ENCODE assay signal across 17 cellular contexts in genomic region chr11:103892603-103893002, GRCh38.
DNase-seq lines count a peak whose midpoint lies in the region; ATAC-seq and TF ChIP-seq lines count a peak whose summit lies in the region.
"Had no signal": no experiment of that assay in that cellular context is flagged by ENCODE, and none has a peak within 500 bp of the region (broad histone marks: within the 10 kb centered on the region; RNA-seq: fewer than 3 reads in every experiment).

No MANE protein-coding gene starts in this region.

- H3K27me3 ChIP-seq in liver (ENCODE audit: control insufficient read depth in 4 of 4, insufficient read depth in 4 of 4, low read length in 3 of 4) (no peaks in the 10 kb centered on the region), right lobe of liver (no peaks in the 10 kb centered on the region), SK-N-SH (ENCODE audit: insufficient read depth) (no peaks in the 10 kb centered on the region)
- H3K27me3 ChIP-seq: body of pancreas, hepatocyte, upper lobe of left lung had no signal

- POLR2A ChIA-PET in SK-N-SH (lab: Yijun Ruan, JAX), result no interaction called here

- H3K4me1 ChIP-seq in liver (ENCODE audit: control insufficient read depth in 4 of 4, insufficient read depth in 4 of 4, low read length in 3 of 4) (no peaks in the 10 kb centered on the region), right lobe of liver (no peaks in the 10 kb centered on the region), SK-N-SH (ENCODE audit: control insufficient read depth in 1 of 2, insufficient read depth in 2 of 2, low read depth in 1 of 2, low read length in 1 of 2) (0 out of 4 replicates have a peak, but pooled peaks cover 0 to 10% of the 10 kb centered on the region in 2 experiments)
- H3K4me1 ChIP-seq: body of pancreas, upper lobe of left lung had no signal

- TF ChIP-seq CTCF in liver (IDR thresholded peaks at IDR 0.05; ENCODE audit: low read depth, low read length, missing input control), result no peak
- TF ChIP-seq CTCF in right lobe of liver (IDR thresholded peaks at IDR 0.05), result no peak
- no peak for TF ChIP-seq CTCF in SK-N-SH (IDR thresholded peaks at IDR 0.05)
- no peak for TF ChIP-seq CTCF in fibroblast of villous mesenchyme (IDR thresholded peaks at IDR 0.05; ENCODE audit: insufficient read depth, low read depth, low read length)
- TF ChIP-seq CTCF in lower leg skin (IDR thresholded peaks at IDR 0.05), result no peak

- H3K4me1 Mint-ChIP-seq in stimulated activated naive B cell treated with anti-CD40 and anti-IgM and Interleukin-4, amounts not matched to agents 10 μg/mL and 1 μg/mL and 100 μg/mL, for 72 hours, result peaks cover 5 to 15% of the 10 kb centered on the region in 2 donors
- H3K4me1 Mint-ChIP-seq: activated T-helper 17 cell treated with anti-CD3 and anti-CD28 coated beads, Interleukin-2, amount 50 U/mL, for 72 hours; memory B cell had no signal

- peak in 1 of 2 experiments; percentile 66; a peak in 2 of 4 replicates for TF ChIP-seq EP300 in SK-N-SH (IDR thresholded peaks at IDR 0.05; ENCODE audit: borderline replicate concordance in 1 of 2, low read depth in 1 of 2, low read length in 1 of 2)

- no peak overlapping the region for H2AFZ ChIP-seq in SK-N-SH (ENCODE audit: low read depth)
- H2AFZ ChIP-seq: hepatocyte had no signal

- peaks cover 7 to 9% of the 10 kb centered on the region in 2 donors for H3K9me3 Mint-ChIP-seq in stimulated activated naive B cell treated with anti-CD40 and anti-IgM and Interleukin-4, amounts not matched to agents 10 μg/mL and 1 μg/mL and 100 μg/mL, for 72 hours

- no peaks in the 10 kb centered on the region for H3K79me2 ChIP-seq in SK-N-SH (ENCODE audit: insufficient read depth)
- H3K79me2 ChIP-seq: hepatocyte had no signal

- H3K27me3 Mint-ChIP-seq in stimulated activated naive B cell treated with anti-CD40 and anti-IgM and Interleukin-4, amounts not matched to agents 10 μg/mL and 1 μg/mL and 100 μg/mL, for 72 hours, result peaks cover 6 to 19% of the 10 kb centered on the region in 2 donors

- CTCF ChIA-PET in SK-N-SH (lab: Yijun Ruan, JAX), result no interaction called here

- TF ChIP-seq RAD21 in liver (IDR thresholded peaks at IDR 0.05) (no peak), SK-N-SH (IDR thresholded peaks at IDR 0.05; ENCODE audit: low read length) (no peak)

- no peaks in the 10 kb centered on the region for H3K36me3 Mint-ChIP-seq in stimulated activated naive B cell treated with anti-CD40 and anti-IgM and Interleukin-4, amounts not matched to agents 10 μg/mL and 1 μg/mL and 100 μg/mL, for 72 hours
- H3K36me3 Mint-ChIP-seq: memory B cell had no signal

- no peaks in the 10 kb centered on the region for H3K9me2 ChIP-seq in SK-N-SH

- H3K36me3 ChIP-seq in liver (ENCODE audit: control insufficient read depth in 4 of 4, insufficient read depth in 3 of 4, low read depth in 1 of 4, low read length in 3 of 4) (no peaks in the 10 kb centered on the region), right lobe of liver (no peaks in the 10 kb centered on the region), SK-N-SH (replicated peaks in 1 of 2; ENCODE audit: control insufficient read depth in 1 of 2, insufficient read depth in 2 of 2, low read length in 1 of 2) (no peaks in the 10 kb centered on the region)
- H3K36me3 ChIP-seq: upper lobe of left lung had no signal

- ATAC-seq in right lobe of liver (no peak), HG03520 (IDR thresholded peaks at IDR 0.05; ENCODE audit: unreplicated experiment) (no peak), HG03439 (IDR thresholded peaks at IDR 0.05; ENCODE audit: unreplicated experiment) (no peak)
- ATAC-seq in stimulated activated naive B cell treated with anti-CD40 and anti-IgM and Interleukin-4, amounts not matched to agents 10 μg/mL and 1 μg/mL and 100 μg/mL, for 72 hours (replicated peaks), result no peak
- ATAC-seq: activated T-helper 17 cell treated with anti-CD3 and anti-CD28 coated beads, Interleukin-2, amount 50 U/mL, for 72 hours; body of pancreas had no signal

- intact Hi-C loops in right lobe of liver (cut with DNase I), result no loop called here
- intact Hi-C loops in lower leg skin (cut with DNase I; ENCODE audit: low total_unique reads), result no loop called here

- 72% methylated on average over 5 of the region's 5 CpGs for WGBS in liver
- WGBS in right lobe of liver (ENCODE audit: insufficient coverage, low coverage, low lambda C conversion rate, missing lambda C conversion rate), result 59% methylated on average over 5 of the region's 5 CpGs
- 22% methylated on average over 5 of the region's 5 CpGs for WGBS in SK-N-SH (ENCODE audit: low lambda C conversion rate)
- WGBS in lower leg skin, 2 donors, result 71 to 84% methylated on average over 5 of the region's 5 CpGs

- no peak overlapping the region for H3K27ac Mint-ChIP-seq in stimulated activated naive B cell treated with anti-CD40 and anti-IgM and Interleukin-4, amounts not matched to agents 10 μg/mL and 1 μg/mL and 100 μg/mL, for 72 hours
- H3K27ac Mint-ChIP-seq: activated T-helper 17 cell treated with anti-CD3 and anti-CD28 coated beads, Interleukin-2, amount 50 U/mL, for 72 hours; memory B cell had no signal

- H4K20me1 ChIP-seq in SK-N-SH (ENCODE audit: insufficient read depth), result no peaks in the 10 kb centered on the region

- H3K27ac ChIP-seq in liver (ENCODE audit: low read depth in 1 of 2, low read length in 2 of 2), result no peak overlapping the region
- no peak overlapping the region for H3K27ac ChIP-seq in right lobe of liver
- H3K27ac ChIP-seq in SK-N-SH (ENCODE audit: low read depth in 2 of 2, low read length in 1 of 2), result peak overlapping the region in 1 of 2 experiments; percentile 42; a peak in 2 of 4 replicates
- H3K27ac ChIP-seq: body of pancreas, hepatocyte, upper lobe of left lung had no signal

- no peak overlapping the region for H3K9ac ChIP-seq in liver (ENCODE audit: low read depth in 1 of 2, low read length in 2 of 2)
- no peak overlapping the region for H3K9ac ChIP-seq in SK-N-SH

- H3K9me3 ChIP-seq in liver (ENCODE audit: control insufficient read depth in 4 of 4, low read length in 3 of 4) (peaks cover 0 to 2% (median under 1%) of the 10 kb centered on the region in 4 donors), right lobe of liver (no peaks in the 10 kb centered on the region), SK-N-SH (no peaks in the 10 kb centered on the region)
- H3K9me3 ChIP-seq: body of pancreas had no signal

- H3F3A ChIP-seq in SK-N-SH (replicated peaks; ENCODE audit: insufficient read depth), result peaks cover 18% of the 10 kb centered on the region

- H3K4me3 ChIP-seq in liver (ENCODE audit: low read depth in 1 of 3, low read length in 3 of 3) (no peak overlapping the region), right lobe of liver (no peak overlapping the region), SK-N-SH (ENCODE audit: low read depth in 2 of 2, low read length in 1 of 2) (no peak overlapping the region), fibroblast of villous mesenchyme (ENCODE audit: low read depth, low read length) (no peak overlapping the region), lower leg skin (ENCODE audit: low read depth, poor library complexity, severe bottlenecking) (no peak overlapping the region)
- H3K4me3 ChIP-seq: body of pancreas, hepatocyte, upper lobe of left lung had no signal

- TF ChIP-seq POLR2A in right lobe of liver (IDR thresholded peaks at IDR 0.05) (no peak), lower leg skin (IDR thresholded peaks at IDR 0.05) (no peak)

- DNase-seq in right lobe of liver (no peak), SK-N-SH (no peak), fibroblast of villous mesenchyme (ENCODE audit: low read depth) (peak; percentile 33), lower leg skin (ENCODE audit: low spot score in 2 of 2) (no peak)
- DNase-seq in stimulated activated naive B cell treated with anti-CD40 and anti-IgM and Interleukin-4, amounts not matched to agents 10 μg/mL and 1 μg/mL and 100 μg/mL, for 72 hours, result no peak
- DNase-seq: activated CD4-positive, alpha-beta T cell treated with anti-CD3 and anti-CD28 coated beads for 4 hours; body of pancreas; DMS79; effector memory CD4-positive, alpha-beta T cell; NCI-H82; upper lobe of left lung had no signal

- H3K4me2 ChIP-seq in SK-N-SH, result peak overlapping the region; percentile 44; the same call in 1 of the 2 replicates
- H3K4me2 ChIP-seq: hepatocyte had no signal

- no peak overlapping the region for H3K4me3 Mint-ChIP-seq in stimulated activated naive B cell treated with anti-CD40 and anti-IgM and Interleukin-4, amounts not matched to agents 10 μg/mL and 1 μg/mL and 100 μg/mL, for 72 hours
- H3K4me3 Mint-ChIP-seq: activated T-helper 17 cell treated with anti-CD3 and anti-CD28 coated beads, Interleukin-2, amount 50 U/mL, for 72 hours; memory B cell had no signal

TF ChIP-seq in SK-N-SH, 30 proteins besides CTCF, POLR2A, EP300 and RAD21 (continues in another document):
- TF ChIP-seq JUND (IDR thresholded peaks at IDR 0.05) (peak; percentile 82), REST (IDR thresholded peaks at IDR 0.05; ENCODE audit: low read depth, low read length) (peak; percentile 91), SMC3 (IDR thresholded peaks at IDR 0.05; ENCODE audit: low read depth, low read length) (no peak), FOSL2 (IDR thresholded peaks at IDR 0.05; ENCODE audit: borderline replicate concordance, low read depth) (peak; percentile 88), MXI1 (IDR thresholded peaks at IDR 0.05; ENCODE audit: low read depth, low read length) (no peak)
